2 cellular contexts compared by ENCODE assay signal in the genomic region with DNA sequence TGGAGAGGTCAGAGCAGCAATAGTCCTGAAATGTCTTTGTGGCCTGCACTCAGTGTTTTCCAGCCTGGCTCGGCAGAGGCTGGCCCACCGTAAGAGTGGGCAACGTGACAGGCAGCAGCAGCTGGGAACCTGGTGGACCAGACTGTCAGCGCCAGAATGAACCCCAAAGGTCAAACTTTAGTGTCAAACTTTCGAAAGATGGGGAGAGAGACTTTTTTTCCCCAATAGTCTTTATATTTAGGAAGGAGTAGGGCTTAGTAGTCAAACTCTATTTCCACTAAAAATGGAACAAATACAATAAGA.
TF ChIP-seq lines count a peak whose summit lies in the region.

No MANE protein-coding gene starts in this region.

TF ChIP-seq in GM23338, 12 proteins besides CTCF, POLR2A, EP300 and RAD21 (continues in another document):
- TF ChIP-seq, protein P1, sequence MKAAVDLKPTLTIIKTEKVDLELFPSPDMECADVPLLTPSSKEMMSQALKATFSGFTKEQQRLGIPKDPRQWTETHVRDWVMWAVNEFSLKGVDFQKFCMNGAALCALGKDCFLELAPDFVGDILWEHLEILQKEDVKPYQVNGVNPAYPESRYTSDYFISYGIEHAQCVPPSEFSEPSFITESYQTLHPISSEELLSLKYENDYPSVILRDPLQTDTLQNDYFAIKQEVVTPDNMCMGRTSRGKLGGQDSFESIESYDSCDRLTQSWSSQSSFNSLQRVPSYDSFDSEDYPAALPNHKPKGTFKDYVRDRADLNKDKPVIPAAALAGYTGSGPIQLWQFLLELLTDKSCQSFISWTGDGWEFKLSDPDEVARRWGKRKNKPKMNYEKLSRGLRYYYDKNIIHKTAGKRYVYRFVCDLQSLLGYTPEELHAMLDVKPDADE (IDR thresholded peaks at IDR 0.05) = no peak
- TF ChIP-seq STAT1 (IDR thresholded peaks at IDR 0.05; ENCODE audit: unreplicated experiment) (no peak), POLR2AphosphoS5 (IDR thresholded peaks at IDR 0.05; ENCODE audit: low read depth) (no peak), EZH2 (IDR thresholded peaks at IDR 0.05; ENCODE audit: low read depth, unreplicated experiment) (no peak), EZH2phosphoT487 (IDR thresholded peaks at IDR 0.05; ENCODE audit: unreplicated experiment) (no peak), ZNF114 (CRISPR knock-in tag; IDR thresholded peaks at IDR 0.05) (no peak), ZNF331 (CRISPR knock-in tag; IDR thresholded peaks at IDR 0.05; ENCODE audit: low read depth) (no peak), CREB1 (CRISPR knock-in tag; IDR thresholded peaks at IDR 0.05; ENCODE audit: low read depth) (no peak), JUNB (IDR thresholded peaks at IDR 0.05; ENCODE audit: unreplicated experiment) (no peak)
- TF ChIP-seq, protein P2, sequence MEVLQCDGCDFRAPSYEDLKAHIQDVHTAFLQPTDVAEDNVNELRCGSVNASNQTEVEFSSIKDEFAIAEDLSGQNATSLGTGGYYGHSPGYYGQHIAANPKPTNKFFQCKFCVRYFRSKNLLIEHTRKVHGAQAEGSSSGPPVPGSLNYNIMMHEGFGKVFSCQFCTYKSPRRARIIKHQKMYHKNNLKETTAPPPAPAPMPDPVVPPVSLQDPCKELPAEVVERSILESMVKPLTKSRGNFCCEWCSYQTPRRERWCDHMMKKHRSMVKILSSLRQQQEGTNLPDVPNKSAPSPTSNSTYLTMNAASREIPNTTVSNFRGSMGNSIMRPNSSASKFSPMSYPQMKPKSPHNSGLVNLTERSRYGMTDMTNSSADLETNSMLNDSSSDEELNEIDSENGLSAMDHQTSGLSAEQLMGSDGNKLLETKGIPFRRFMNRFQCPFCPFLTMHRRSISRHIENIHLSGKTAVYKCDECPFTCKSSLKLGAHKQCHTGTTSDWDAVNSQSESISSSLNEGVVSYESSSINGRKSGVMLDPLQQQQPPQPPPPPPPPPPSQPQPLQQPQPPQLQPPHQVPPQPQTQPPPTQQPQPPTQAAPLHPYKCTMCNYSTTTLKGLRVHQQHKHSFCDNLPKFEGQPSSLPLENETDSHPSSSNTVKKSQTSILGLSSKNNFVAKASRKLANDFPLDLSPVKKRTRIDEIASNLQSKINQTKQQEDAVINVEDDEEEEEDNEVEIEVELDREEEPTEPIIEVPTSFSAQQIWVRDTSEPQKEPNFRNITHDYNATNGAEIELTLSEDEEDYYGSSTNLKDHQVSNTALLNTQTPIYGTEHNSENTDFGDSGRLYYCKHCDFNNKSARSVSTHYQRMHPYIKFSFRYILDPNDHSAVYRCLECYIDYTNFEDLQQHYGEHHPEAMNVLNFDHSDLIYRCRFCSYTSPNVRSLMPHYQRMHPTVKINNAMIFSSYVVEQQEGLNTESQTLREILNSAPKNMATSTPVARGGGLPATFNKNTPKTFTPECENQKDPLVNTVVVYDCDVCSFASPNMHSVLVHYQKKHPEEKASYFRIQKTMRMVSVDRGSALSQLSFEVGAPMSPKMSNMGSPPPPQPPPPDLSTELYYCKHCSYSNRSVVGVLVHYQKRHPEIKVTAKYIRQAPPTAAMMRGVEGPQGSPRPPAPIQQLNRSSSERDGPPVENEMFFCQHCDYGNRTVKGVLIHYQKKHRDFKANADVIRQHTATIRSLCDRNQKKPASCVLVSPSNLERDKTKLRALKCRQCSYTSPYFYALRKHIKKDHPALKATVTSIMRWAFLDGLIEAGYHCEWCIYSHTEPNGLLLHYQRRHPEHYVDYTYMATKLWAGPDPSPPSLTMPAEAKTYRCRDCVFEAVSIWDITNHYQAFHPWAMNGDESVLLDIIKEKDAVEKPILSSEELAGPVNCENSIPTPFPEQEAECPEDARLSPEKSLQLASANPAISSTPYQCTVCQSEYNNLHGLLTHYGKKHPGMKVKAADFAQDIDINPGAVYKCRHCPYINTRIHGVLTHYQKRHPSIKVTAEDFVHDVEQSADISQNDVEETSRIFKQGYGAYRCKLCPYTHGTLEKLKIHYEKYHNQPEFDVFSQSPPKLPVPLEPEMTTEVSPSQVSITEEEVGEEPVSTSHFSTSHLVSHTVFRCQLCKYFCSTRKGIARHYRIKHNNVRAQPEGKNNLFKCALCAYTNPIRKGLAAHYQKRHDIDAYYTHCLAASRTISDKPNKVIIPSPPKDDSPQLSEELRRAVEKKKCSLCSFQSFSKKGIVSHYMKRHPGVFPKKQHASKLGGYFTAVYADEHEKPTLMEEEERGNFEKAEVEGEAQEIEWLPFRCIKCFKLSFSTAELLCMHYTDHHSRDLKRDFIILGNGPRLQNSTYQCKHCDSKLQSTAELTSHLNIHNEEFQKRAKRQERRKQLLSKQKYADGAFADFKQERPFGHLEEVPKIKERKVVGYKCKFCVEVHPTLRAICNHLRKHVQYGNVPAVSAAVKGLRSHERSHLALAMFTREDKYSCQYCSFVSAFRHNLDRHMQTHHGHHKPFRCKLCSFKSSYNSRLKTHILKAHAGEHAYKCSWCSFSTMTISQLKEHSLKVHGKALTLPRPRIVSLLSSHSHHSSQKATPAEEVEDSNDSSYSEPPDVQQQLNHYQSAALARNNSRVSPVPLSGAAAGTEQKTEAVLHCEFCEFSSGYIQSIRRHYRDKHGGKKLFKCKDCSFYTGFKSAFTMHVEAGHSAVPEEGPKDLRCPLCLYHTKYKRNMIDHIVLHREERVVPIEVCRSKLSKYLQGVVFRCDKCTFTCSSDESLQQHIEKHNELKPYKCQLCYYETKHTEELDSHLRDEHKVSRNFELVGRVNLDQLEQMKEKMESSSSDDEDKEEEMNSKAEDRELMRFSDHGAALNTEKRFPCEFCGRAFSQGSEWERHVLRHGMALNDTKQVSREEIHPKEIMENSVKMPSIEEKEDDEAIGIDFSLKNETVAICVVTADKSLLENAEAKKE (CRISPR knock-in tag; IDR thresholded peaks at IDR 0.05) = no peak
- TF ChIP-seq, protein P3, sequence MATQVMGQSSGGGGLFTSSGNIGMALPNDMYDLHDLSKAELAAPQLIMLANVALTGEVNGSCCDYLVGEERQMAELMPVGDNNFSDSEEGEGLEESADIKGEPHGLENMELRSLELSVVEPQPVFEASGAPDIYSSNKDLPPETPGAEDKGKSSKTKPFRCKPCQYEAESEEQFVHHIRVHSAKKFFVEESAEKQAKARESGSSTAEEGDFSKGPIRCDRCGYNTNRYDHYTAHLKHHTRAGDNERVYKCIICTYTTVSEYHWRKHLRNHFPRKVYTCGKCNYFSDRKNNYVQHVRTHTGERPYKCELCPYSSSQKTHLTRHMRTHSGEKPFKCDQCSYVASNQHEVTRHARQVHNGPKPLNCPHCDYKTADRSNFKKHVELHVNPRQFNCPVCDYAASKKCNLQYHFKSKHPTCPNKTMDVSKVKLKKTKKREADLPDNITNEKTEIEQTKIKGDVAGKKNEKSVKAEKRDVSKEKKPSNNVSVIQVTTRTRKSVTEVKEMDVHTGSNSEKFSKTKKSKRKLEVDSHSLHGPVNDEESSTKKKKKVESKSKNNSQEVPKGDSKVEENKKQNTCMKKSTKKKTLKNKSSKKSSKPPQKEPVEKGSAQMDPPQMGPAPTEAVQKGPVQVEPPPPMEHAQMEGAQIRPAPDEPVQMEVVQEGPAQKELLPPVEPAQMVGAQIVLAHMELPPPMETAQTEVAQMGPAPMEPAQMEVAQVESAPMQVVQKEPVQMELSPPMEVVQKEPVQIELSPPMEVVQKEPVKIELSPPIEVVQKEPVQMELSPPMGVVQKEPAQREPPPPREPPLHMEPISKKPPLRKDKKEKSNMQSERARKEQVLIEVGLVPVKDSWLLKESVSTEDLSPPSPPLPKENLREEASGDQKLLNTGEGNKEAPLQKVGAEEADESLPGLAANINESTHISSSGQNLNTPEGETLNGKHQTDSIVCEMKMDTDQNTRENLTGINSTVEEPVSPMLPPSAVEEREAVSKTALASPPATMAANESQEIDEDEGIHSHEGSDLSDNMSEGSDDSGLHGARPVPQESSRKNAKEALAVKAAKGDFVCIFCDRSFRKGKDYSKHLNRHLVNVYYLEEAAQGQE (IDR thresholded peaks at IDR 0.05; ENCODE audit: unreplicated experiment) = no peak

TF ChIP-seq in WTC11, 78 proteins besides CTCF, POLR2A, EP300 and RAD21 (continued from another document):
- TF ChIP-seq, protein P4, sequence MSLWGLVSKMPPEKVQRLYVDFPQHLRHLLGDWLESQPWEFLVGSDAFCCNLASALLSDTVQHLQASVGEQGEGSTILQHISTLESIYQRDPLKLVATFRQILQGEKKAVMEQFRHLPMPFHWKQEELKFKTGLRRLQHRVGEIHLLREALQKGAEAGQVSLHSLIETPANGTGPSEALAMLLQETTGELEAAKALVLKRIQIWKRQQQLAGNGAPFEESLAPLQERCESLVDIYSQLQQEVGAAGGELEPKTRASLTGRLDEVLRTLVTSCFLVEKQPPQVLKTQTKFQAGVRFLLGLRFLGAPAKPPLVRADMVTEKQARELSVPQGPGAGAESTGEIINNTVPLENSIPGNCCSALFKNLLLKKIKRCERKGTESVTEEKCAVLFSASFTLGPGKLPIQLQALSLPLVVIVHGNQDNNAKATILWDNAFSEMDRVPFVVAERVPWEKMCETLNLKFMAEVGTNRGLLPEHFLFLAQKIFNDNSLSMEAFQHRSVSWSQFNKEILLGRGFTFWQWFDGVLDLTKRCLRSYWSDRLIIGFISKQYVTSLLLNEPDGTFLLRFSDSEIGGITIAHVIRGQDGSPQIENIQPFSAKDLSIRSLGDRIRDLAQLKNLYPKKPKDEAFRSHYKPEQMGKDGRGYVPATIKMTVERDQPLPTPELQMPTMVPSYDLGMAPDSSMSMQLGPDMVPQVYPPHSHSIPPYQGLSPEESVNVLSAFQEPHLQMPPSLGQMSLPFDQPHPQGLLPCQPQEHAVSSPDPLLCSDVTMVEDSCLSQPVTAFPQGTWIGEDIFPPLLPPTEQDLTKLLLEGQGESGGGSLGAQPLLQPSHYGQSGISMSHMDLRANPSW (CRISPR knock-in tag; conservative IDR thresholded peaks at IDR 0.05; ENCODE audit: low read depth) = no peak
- TF ChIP-seq JAZF1 (CRISPR knock-in tag; IDR thresholded peaks at IDR 0.05) (no peak), RORB (CRISPR knock-in tag; IDR thresholded peaks at IDR 0.05) (no peak), FOXP1 (CRISPR knock-in tag; IDR thresholded peaks at IDR 0.05; ENCODE audit: borderline replicate concordance) (no peak), GRHL2 (CRISPR knock-in tag; IDR thresholded peaks at IDR 0.05; ENCODE audit: insufficient replicate concordance, severe bottlenecking) (no peak), SP1 (CRISPR knock-in tag; conservative IDR thresholded peaks at IDR 0.05) (no peak), NR1H2 (CRISPR knock-in tag; IDR thresholded peaks at IDR 0.05) (no peak)
- TF ChIP-seq, protein P5, sequence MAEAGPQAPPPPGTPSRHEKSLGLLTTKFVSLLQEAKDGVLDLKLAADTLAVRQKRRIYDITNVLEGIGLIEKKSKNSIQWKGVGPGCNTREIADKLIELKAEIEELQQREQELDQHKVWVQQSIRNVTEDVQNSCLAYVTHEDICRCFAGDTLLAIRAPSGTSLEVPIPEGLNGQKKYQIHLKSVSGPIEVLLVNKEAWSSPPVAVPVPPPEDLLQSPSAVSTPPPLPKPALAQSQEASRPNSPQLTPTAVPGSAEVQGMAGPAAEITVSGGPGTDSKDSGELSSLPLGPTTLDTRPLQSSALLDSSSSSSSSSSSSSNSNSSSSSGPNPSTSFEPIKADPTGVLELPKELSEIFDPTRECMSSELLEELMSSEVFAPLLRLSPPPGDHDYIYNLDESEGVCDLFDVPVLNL (CRISPR knock-in tag; IDR thresholded peaks at IDR 0.05; ENCODE audit: borderline replicate concordance, low read depth) = no peak
- TF ChIP-seq, protein P6, sequence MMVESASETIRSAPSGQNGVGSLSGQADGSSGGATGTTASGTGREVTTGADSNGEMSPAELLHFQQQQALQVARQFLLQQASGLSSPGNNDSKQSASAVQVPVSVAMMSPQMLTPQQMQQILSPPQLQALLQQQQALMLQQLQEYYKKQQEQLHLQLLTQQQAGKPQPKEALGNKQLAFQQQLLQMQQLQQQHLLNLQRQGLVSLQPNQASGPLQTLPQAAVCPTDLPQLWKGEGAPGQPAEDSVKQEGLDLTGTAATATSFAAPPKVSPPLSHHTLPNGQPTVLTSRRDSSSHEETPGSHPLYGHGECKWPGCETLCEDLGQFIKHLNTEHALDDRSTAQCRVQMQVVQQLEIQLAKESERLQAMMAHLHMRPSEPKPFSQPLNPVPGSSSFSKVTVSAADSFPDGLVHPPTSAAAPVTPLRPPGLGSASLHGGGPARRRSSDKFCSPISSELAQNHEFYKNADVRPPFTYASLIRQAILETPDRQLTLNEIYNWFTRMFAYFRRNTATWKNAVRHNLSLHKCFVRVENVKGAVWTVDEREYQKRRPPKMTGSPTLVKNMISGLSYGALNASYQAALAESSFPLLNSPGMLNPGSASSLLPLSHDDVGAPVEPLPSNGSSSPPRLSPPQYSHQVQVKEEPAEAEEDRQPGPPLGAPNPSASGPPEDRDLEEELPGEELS (CRISPR knock-in tag; IDR thresholded peaks at IDR 0.05) = no peak
- TF ChIP-seq, protein P7, sequence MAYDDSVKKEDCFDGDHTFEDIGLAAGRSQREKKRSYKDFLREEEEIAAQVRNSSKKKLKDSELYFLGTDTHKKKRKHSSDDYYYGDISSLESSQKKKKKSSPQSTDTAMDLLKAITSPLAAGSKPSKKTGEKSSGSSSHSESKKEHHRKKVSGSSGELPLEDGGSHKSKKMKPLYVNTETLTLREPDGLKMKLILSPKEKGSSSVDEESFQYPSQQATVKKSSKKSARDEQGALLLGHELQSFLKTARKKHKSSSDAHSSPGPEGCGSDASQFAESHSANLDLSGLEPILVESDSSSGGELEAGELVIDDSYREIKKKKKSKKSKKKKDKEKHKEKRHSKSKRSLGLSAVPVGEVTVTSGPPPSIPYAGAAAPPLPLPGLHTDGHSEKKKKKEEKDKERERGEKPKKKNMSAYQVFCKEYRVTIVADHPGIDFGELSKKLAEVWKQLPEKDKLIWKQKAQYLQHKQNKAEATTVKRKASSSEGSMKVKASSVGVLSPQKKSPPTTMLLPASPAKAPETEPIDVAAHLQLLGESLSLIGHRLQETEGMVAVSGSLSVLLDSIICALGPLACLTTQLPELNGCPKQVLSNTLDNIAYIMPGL (CRISPR knock-in tag; IDR thresholded peaks at IDR 0.05) = no peak
